1 cellular context compared by ENCODE assay signal in genomic region chr1:150221552-150221951, GRCh38.
TF ChIP-seq lines count a peak whose summit lies in the region.

No MANE protein-coding gene starts in this region.

TF ChIP-seq in HepG2, 621 proteins besides CTCF, POLR2A, EP300 and RAD21:
- TF ChIP-seq ZNF275 (CRISPR knock-in tag; IDR thresholded peaks at IDR 0.05; ENCODE audit: borderline replicate concordance) (no peak), HNRNPK (IDR thresholded peaks at IDR 0.05; ENCODE audit: low read depth, low read length, poor library complexity, severe bottlenecking) (peak; percentile 31), ARID3A (IDR thresholded peaks at IDR 0.05; ENCODE audit: low read depth, low read length) (0 out of 2 replicates have a peak, but pooled peaks have one; percentile 20), ZNF790 (CRISPR knock-in tag; IDR thresholded peaks at IDR 0.05; ENCODE audit: borderline replicate concordance) (no peak), PAF1 (CRISPR knock-in tag; IDR thresholded peaks at IDR 0.05) (no peak)
